ENCODE assay signal across 28 cellular contexts in the genomic region with DNA sequence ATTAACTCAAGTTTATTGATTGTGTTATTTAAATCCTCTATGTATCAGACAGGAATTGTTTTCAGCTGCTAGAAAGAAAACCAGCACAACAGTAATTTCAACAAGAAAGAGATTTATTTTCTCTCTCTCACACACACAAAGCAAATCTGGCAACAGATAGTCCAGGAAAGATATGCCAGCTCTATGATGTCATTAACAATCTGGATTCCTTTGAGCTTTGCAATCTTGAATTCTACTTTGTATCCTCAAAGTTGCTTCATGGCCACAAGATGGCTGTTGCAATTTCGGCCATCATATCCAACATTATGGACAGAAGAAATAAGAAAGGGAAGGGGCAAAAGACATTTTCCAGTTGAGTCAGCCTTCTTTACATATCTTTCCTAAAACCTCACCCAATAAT. TPM values are rescaled to one million over a fixed set of nuclear protein-coding genes. Genes with fewer than 3 reads are reported as not detected.
DNase-seq lines count a peak whose midpoint lies in the region; ATAC-seq and TF ChIP-seq lines count a peak whose summit lies in the region.
"Had no signal": no experiment of that assay in that cellular context is flagged by ENCODE, and none has a peak within 500 bp of the region (broad histone marks: within the 10 kb centered on the region; RNA-seq: fewer than 3 reads in every experiment).

No MANE protein-coding gene starts in this region.

- no peak overlapping the region for H2AK5ac ChIP-seq in mesendoderm (ENCODE audit: low read length)

- no peak overlapping the region for H4K8ac ChIP-seq in mesendoderm (ENCODE audit: low read depth, low read length)

- H3K9ac ChIP-seq in smooth muscle cell (ENCODE audit: low read depth) (no peak overlapping the region), mesendoderm (ENCODE audit: low read length) (no peak overlapping the region)

- H3K56ac ChIP-seq in mesendoderm (ENCODE audit: low read length), result no peak overlapping the region

- H4K20me1 ChIP-seq in smooth muscle cell (ENCODE audit: low read depth), result no peaks in the 10 kb centered on the region

- H3K9me3 ChIP-seq in smooth muscle cell (replicated peaks; ENCODE audit: low read depth), result no peaks in the 10 kb centered on the region
- H3K9me3 ChIP-seq: ascending aorta, MG63, suprapubic skin, upper lobe of right lung had no signal

- no peak overlapping the region for H2AFZ ChIP-seq in smooth muscle cell (ENCODE audit: low read depth)

- H3K4me3 ChIP-seq in smooth muscle cell (no peak overlapping the region), mesendoderm (ENCODE audit: low read length) (no peak overlapping the region)
- H3K4me3 ChIP-seq: ascending aorta, K562, MG63, SK-N-MC, suprapubic skin, upper lobe of right lung had no signal

- ATAC-seq in HG03432 (IDR thresholded peaks at IDR 0.05; ENCODE audit: unreplicated experiment) (no peak), esophagus mucosa (no peak)
- ATAC-seq: activated CD8-positive, alpha-beta T cell treated with anti-CD3 and anti-CD28 coated beads for 36 hours; K562; left cardiac atrium; sciatic nerve; stimulated activated naive B cell treated with anti-CD40 and anti-IgM and Interleukin-4, amounts not matched to agents 10 μg/mL and 1 μg/mL and 100 μg/mL, for 72 hours; upper lobe of right lung had no signal

- H3K18ac ChIP-seq in mesendoderm (ENCODE audit: low read length), result no peak overlapping the region

- H2BK15ac ChIP-seq in mesendoderm (replicated peaks; ENCODE audit: low read depth), result no peak overlapping the region

- H3K36me3 ChIP-seq in smooth muscle cell (ENCODE audit: low read depth) (no peaks in the 10 kb centered on the region), mesendoderm (ENCODE audit: control insufficient read depth, insufficient read depth, low read length) (no peaks in the 10 kb centered on the region)
- H3K36me3 ChIP-seq: ascending aorta, MG63, suprapubic skin, upper lobe of right lung had no signal

- H3K79me1 ChIP-seq in mesendoderm (ENCODE audit: low read length), result no peaks in the 10 kb centered on the region

- H3K4me2 ChIP-seq in smooth muscle cell (peak overlapping the region; percentile 25), mesendoderm (ENCODE audit: low read length) (no peak overlapping the region)

- no peak overlapping the region for H3K27ac ChIP-seq in smooth muscle cell (ENCODE audit: low read depth)
- no peak overlapping the region for H3K27ac ChIP-seq in mesendoderm (ENCODE audit: low read depth, low read length)
- H3K27ac ChIP-seq: ascending aorta, RWPE1, SK-N-MC, suprapubic skin, upper lobe of right lung had no signal

- H3K27me3 ChIP-seq in smooth muscle cell (ENCODE audit: low read depth) (no peaks in the 10 kb centered on the region), mesendoderm (ENCODE audit: insufficient read depth, low read length, poor library complexity) (no peaks in the 10 kb centered on the region)
- H3K27me3 ChIP-seq: ascending aorta, MG63, suprapubic skin, upper lobe of right lung had no signal

- WGBS in smooth muscle cell (ENCODE audit: low lambda C conversion rate), result 56% methylated on average over 1 of the region's 1 CpG
- no CpG with 5 or more reads among the region's 1 CpG for WGBS in mesendoderm (ENCODE audit: extremely low coverage, insufficient coverage, low lambda C conversion rate)

- no peak for TF ChIP-seq CTCF in smooth muscle cell (IDR thresholded peaks at IDR 0.05; ENCODE audit: borderline replicate concordance, insufficient read depth, poor library complexity, severe bottlenecking)

- H3K4ac ChIP-seq in mesendoderm (ENCODE audit: low read depth, low read length), result no peak overlapping the region

- H3K79me2 ChIP-seq in smooth muscle cell (ENCODE audit: low read depth) (no peaks in the 10 kb centered on the region), mesendoderm (ENCODE audit: control insufficient read depth, insufficient read depth, low read length) (no peaks in the 10 kb centered on the region)

- H2BK120ac ChIP-seq in mesendoderm (ENCODE audit: low read depth, low read length), result no peak overlapping the region

- DNase-seq in GM04504 (ENCODE audit: low read depth), result peak; percentile 10
- peak; percentile 58 for DNase-seq in amniotic epithelial cell (ENCODE audit: low read depth)
- DNase-seq in fibroblast of peridontal ligament (ENCODE audit: extremely low read depth), result peak; percentile 6
- no peak for DNase-seq in smooth muscle cell (lab: John Stamatoyannopoulos, UW; ENCODE audit: unreplicated experiment)
- DNase-seq in mesendoderm, result no peak
- DNase-seq: activated CD4-positive, CD25-positive, alpha-beta regulatory T cell treated with anti-CD3 and anti-CD28 coated beads, Interleukin-2, amount 50 U/mL, for 72 hours; activated CD8-positive, alpha-beta T cell treated with anti-CD3 and anti-CD28 coated beads for 36 hours; activated T-cell treated with anti-CD3 and anti-CD28 coated beads for 4 hours; Calu3; DND-41; foreskin melanocyte; H7; left cardiac atrium; mammary epithelial cell; MG63; NCI-H2081; NCI-H345; NCI-H748 treated with DMSO at 0.1 percent for 48 hours; stimulated activated naive B cell treated with anti-CD40 and anti-IgM and Interleukin-4, amounts not matched to agents 10 μg/mL and 1 μg/mL and 100 μg/mL, for 72 hours; upper lobe of right lung had no signal

- no peaks in the 10 kb centered on the region for H3K4me1 ChIP-seq in smooth muscle cell (ENCODE audit: low read depth)
- no peaks in the 10 kb centered on the region for H3K4me1 ChIP-seq in mesendoderm (ENCODE audit: control insufficient read depth, low read depth, low read length)
- H3K4me1 ChIP-seq: ascending aorta, suprapubic skin, upper lobe of right lung had no signal

- no peak overlapping the region for H2BK5ac ChIP-seq in mesendoderm (ENCODE audit: low read length)

- H3F3A ChIP-seq in smooth muscle cell (ENCODE audit: low read depth), result no peaks in the 10 kb centered on the region

- H3K23ac ChIP-seq in mesendoderm (ENCODE audit: low read length), result no peak overlapping the region

- no peak overlapping the region for H4K5ac ChIP-seq in mesendoderm (ENCODE audit: low read length)

RNA-seq across cellular contexts. Expression of a gene that starts 19.8 kb away (rescaled TPM):
- total RNA-seq in smooth muscle cell (35.3 and 52.2 TPM in 2 replicates), esophagus mucosa (24.5 TPM)
- polyA plus RNA-seq in smooth muscle cell, result 13.9 and 25.1 TPM in 2 replicates
- 27.2 TPM for polyA plus RNA-seq in mesendoderm (2013, experiment 1 of 2)
- polyA plus RNA-seq in mesendoderm (2013, experiment 2 of 2), result 29.5 TPM

Comparison
In these comparisons a context has a peak if more than half of its experiments do, and no peak if none do; other contexts are left out.
1. DNase-seq: peak in GM04504 (single experiment), amniotic epithelial cell (single experiment) and fibroblast of peridontal ligament (single experiment); none in smooth muscle cell (single experiment) and mesendoderm (single experiment).